ENCODE assay signal across 1 cellular context in genomic region chr17:41549596-41550039, GRCh38.
TF ChIP-seq lines count a peak whose summit lies in the region.

No MANE protein-coding gene starts in this region.

TF ChIP-seq in HepG2, 621 proteins besides CTCF, POLR2A, EP300 and RAD21:
- TF ChIP-seq RCOR2 (CRISPR knock-in tag; IDR thresholded peaks at IDR 0.05) (no peak), ARID5B (CRISPR knock-in tag; IDR thresholded peaks at IDR 0.05) (peak; percentile 33; the same call in 1 of the 2 replicates), E2F1 (CRISPR knock-in tag; IDR thresholded peaks at IDR 0.05) (0 out of 2 replicates have a peak, but pooled peaks have one; percentile 5), SOX13 (IDR thresholded peaks at IDR 0.05) (no peak), SOX13 (CRISPR knock-in tag; conservative IDR thresholded peaks at IDR 0.05 in 1 of 2, IDR thresholded peaks at IDR 0.05 in 1 of 2) (peak in 1 of 2 experiments; percentile 13; a peak in 1 of 4 replicates), TERF1 (CRISPR knock-in tag; IDR thresholded peaks at IDR 0.05) (no peak), FOXP1 (IDR thresholded peaks at IDR 0.05) (no peak), FOXP1 (CRISPR knock-in tag; IDR thresholded peaks at IDR 0.05) (peak; percentile 30; the same call in 1 of the 2 replicates), FOXO1 (CRISPR knock-in tag; IDR thresholded peaks at IDR 0.05) (peak; percentile 47; the same call in 1 of the 2 replicates), TRIM24 (CRISPR knock-in tag; IDR thresholded peaks at IDR 0.05) (0 out of 2 replicates have a peak, but pooled peaks have one; percentile 32), SMAD3 (CRISPR knock-in tag; IDR thresholded peaks at IDR 0.05) (0 out of 2 replicates have a peak, but pooled peaks have one; percentile 7), ZNF430 (CRISPR knock-in tag; IDR thresholded peaks at IDR 0.05) (0 out of 2 replicates have a peak, but pooled peaks have one; percentile 9), KDM2A (CRISPR knock-in tag; IDR thresholded peaks at IDR 0.05; ENCODE audit: borderline replicate concordance, low read depth) (no peak), ZNF337 (CRISPR knock-in tag; IDR thresholded peaks at IDR 0.05; ENCODE audit: borderline replicate concordance, low read depth) (no peak), FOXA1 (IDR thresholded peaks at IDR 0.05) (no peak), FOXA1 (CRISPR knock-in tag; IDR thresholded peaks at IDR 0.05) (0 out of 2 replicates have a peak, but pooled peaks have one; percentile 35), RXRB (CRISPR knock-in tag; IDR thresholded peaks at IDR 0.05; ENCODE audit: borderline replicate concordance) (peak; percentile 22; the same call in 1 of the 2 replicates), ZNF18 (CRISPR knock-in tag; IDR thresholded peaks at IDR 0.05; ENCODE audit: insufficient replicate concordance) (peak; percentile 16), ZSCAN29 (CRISPR knock-in tag; conservative IDR thresholded peaks at IDR 0.05) (0 out of 2 replicates have a peak, but pooled peaks have one; percentile 3), ZNF230 (CRISPR knock-in tag; IDR thresholded peaks at IDR 0.05) (0 out of 2 replicates have a peak, but pooled peaks have one; percentile 5), ZNF331 (CRISPR knock-in tag; IDR thresholded peaks at IDR 0.05) (peak; percentile 99), NFYB (CRISPR knock-in tag; IDR thresholded peaks at IDR 0.05) (no peak), FOXA3 (CRISPR knock-in tag; IDR thresholded peaks at IDR 0.05) (peak; percentile 40; the same call in 1 of the 2 replicates)
TF ChIP-seq in HepG2: peak in this region for 15.
